ENCODE assay signal across 9 cellular contexts in the genomic region with DNA sequence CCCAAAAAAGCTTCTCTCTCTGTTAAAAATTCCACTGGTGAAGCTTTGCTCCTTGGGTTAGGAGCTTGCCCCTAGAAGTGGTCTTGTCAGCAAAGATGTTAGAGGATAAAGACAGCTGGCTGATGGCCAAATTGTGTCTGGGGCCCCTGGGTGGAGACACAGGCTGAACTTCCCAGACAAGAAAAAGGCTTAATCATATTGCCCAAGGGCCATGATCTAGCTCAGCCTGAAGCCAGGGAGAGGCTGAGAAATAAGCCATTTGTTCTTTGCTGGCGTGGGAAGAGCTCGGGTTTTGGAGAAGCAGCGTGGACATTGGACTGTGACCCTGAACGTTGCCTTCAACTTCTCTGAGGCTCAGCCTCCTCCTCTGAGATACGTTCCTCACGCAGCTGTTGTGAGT.
DNase-seq lines count a peak whose midpoint lies in the region; ATAC-seq and TF ChIP-seq lines count a peak whose summit lies in the region.
"Had no signal": no experiment of that assay in that cellular context is flagged by ENCODE, and none has a peak within 500 bp of the region (broad histone marks: within the 10 kb centered on the region; RNA-seq: fewer than 3 reads in every experiment).

No MANE protein-coding gene starts in this region.

- no peaks in the 10 kb centered on the region for H3K27me3 Mint-ChIP-seq in mesothelial cell of epicardium (ENCODE audit: low read depth)

- H3K27ac Mint-ChIP-seq in mesothelial cell of epicardium, result peak overlapping the region; percentile 91

- ATAC-seq in HG02885 (IDR thresholded peaks at IDR 0.05; ENCODE audit: poor library complexity, unreplicated experiment) (no peak), GM18498 (IDR thresholded peaks at IDR 0.05; ENCODE audit: unreplicated experiment) (no peak), GM21447 (IDR thresholded peaks at IDR 0.05; ENCODE audit: unreplicated experiment) (no peak)

- H3K9me3 Mint-ChIP-seq in mesothelial cell of epicardium, result no peaks in the 10 kb centered on the region

- TF ChIP-seq CTCF in AG10803 (conservative IDR thresholded peaks at IDR 0.05; ENCODE audit: low read length) (no peak), mesothelial cell of epicardium (IDR thresholded peaks at IDR 0.05; ENCODE audit: unreplicated experiment) (no peak)

- H3K36me3 Mint-ChIP-seq in mesothelial cell of epicardium, result no peaks in the 10 kb centered on the region

- H3K4me3 Mint-ChIP-seq in mesothelial cell of epicardium, result peak overlapping the region; percentile 10

- no peak overlapping the region for H3K4me3 ChIP-seq in AG10803 (ENCODE audit: low read length)

- no peak for TF ChIP-seq POLR2A in erythroblast (IDR thresholded peaks at IDR 0.05; ENCODE audit: low read length)

- peaks cover 78% of the 10 kb centered on the region for H3K4me1 Mint-ChIP-seq in mesothelial cell of epicardium

- DNase-seq in AG10803 (ENCODE audit: low read depth), result peak; percentile 61
- peak; percentile 41 for DNase-seq in NOMO-1 treated with dmso at 0.1 percent for 144 hours (lab: John Stamatoyannopoulos, UW; ENCODE audit: unreplicated experiment)
- peak; percentile 90 to 93 for DNase-seq in erythroblast (lab: John Stamatoyannopoulos, UW)
- DNase-seq in mesothelial cell of epicardium (ENCODE audit: low spot score in 2 of 2, unreplicated experiment in 2 of 2), result no peak
- DNase-seq in stimulated activated CD4-positive, alpha-beta T cell treated with anti-CD3 and anti-CD28 coated beads, Interleukin-4, amount 100 ng/mL, for 1 hour, result no peak
- DNase-seq: NCI-H1694 treated with DMSO at 0.1 percent for 48 hours had no signal

Comparison
In these comparisons a context has a peak if more than half of its experiments do, and no peak if none do; other contexts are left out.
1. DNase-seq: peak in AG10803 (single experiment), NOMO-1 treated with dmso at 0.1 percent for 144 hours (single experiment) and erythroblast (2 of 2); none in mesothelial cell of epicardium (0 of 2) and stimulated activated CD4-positive, alpha-beta T cell treated with anti-CD3 and anti-CD28 coated beads, Interleukin-4, amount 100 ng/mL, for 1 hour (single experiment).